ENCODE assay signal across 29 cellular contexts in the genomic region with DNA sequence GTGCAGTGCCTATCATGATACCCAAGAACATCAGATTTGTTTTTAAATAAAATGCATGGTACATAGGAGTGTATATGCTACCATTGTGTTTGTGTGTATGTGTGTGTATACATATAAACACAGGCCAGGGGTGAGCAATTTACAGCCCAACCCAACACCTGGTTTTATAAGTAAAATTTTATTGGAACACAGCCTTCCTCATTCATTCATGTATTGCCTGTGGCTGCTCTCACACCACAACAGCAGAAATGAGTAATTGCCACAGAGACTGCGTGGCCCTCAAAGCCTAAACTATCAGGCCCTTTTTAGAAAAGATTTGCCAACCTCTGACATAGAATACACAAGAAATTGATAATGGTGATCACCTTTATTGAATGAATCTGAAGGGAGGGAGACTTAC.
"Had no signal": no experiment of that assay in that cellular context is flagged by ENCODE, and none has a peak within 500 bp of the region (broad histone marks: within the 10 kb centered on the region; RNA-seq: fewer than 3 reads in every experiment).

No MANE protein-coding gene starts in this region.

- ATAC-seq: esophagus mucosa, gastrocnemius medialis, left lobe of liver, mucosa of descending colon, pancreas, sciatic nerve had no signal

- H3K27ac ChIP-seq: colonic mucosa, epithelial cell of prostate, gastrocnemius medialis, neutrophil, pancreas, right atrium auricular region, thoracic aorta, tibial nerve, upper lobe of left lung had no signal

- H3K4me1 Mint-ChIP-seq: naive B cell had no signal

- H3K4me1 ChIP-seq: colonic mucosa, gastrocnemius medialis, right atrium auricular region, upper lobe of left lung had no signal

- DNase-seq: colonic mucosa; effector CD8-positive, alpha-beta T cell; endodermal cell; foreskin fibroblast; gastrocnemius medialis; head of caudate nucleus; mesenchymal stem cell; mucosa of descending colon; naive B cell; pancreas; stimulated activated CD4-positive, alpha-beta T cell treated with anti-CD3 and anti-CD28 coated beads, Interleukin-12 subunit alpha, Interleukin-12 subunit beta, amount 100 ng/mL, for 4 hours; stimulated activated CD4-positive, alpha-beta T cell treated with anti-CD3 and anti-CD28 coated beads, Interleukin-1b, Interleukin-23, amount 100 ng/mL, for 48 hours; stimulated activated CD4-positive, alpha-beta T cell treated with anti-CD3 and anti-CD28 coated beads, Interleukin-4, amount 100 ng/mL, for 1 hour; stimulated activated CD8-positive, alpha-beta memory T cell treated with anti-CD3 and anti-CD28 coated beads, Interleukin-4, amount 100 ng/mL, for 48 hours; stimulated activated naive CD4-positive, alpha-beta T cell treated with Interleukin-2 at 50 U/mL for 16 hours; upper lobe of left lung had no signal

- H3K27me3 ChIP-seq: colonic mucosa, gastrocnemius medialis, neutrophil, pancreas, right atrium auricular region, tibial nerve, upper lobe of left lung had no signal

- H3K9me3 ChIP-seq: colonic mucosa, gastrocnemius medialis, mucosa of descending colon, neutrophil, pancreas, right atrium auricular region, thoracic aorta, tibial nerve, upper lobe of left lung had no signal

- H3K36me3 Mint-ChIP-seq: naive B cell had no signal

- H3K4me3 Mint-ChIP-seq: dendritic cell treated with granulocyte-macrophage colony-stimulating factor and Interleukin-4, amounts not matched to agents 40 ng/mL and 50 ng/mL, for 4 days; endodermal cell; mesothelial cell of epicardium; naive B cell; natural killer cell treated with Interleukin-12 subunit alpha and Interleukin-12 subunit beta and Interleukin-15 and Interleukin-18, amount 100 ng/mL, for 72 hours; neural crest cell had no signal

- H3K27me3 Mint-ChIP-seq: dendritic cell treated with granulocyte-macrophage colony-stimulating factor and Interleukin-4, amounts not matched to agents 40 ng/mL and 50 ng/mL, for 4 days; naive B cell; natural killer cell treated with Interleukin-12 subunit alpha and Interleukin-12 subunit beta and Interleukin-15 and Interleukin-18, amount 100 ng/mL, for 72 hours had no signal

- H3K27ac Mint-ChIP-seq: dendritic cell treated with granulocyte-macrophage colony-stimulating factor and Interleukin-4, amounts not matched to agents 40 ng/mL and 50 ng/mL, for 4 days; endodermal cell; mesothelial cell of epicardium; naive B cell; natural killer cell treated with Interleukin-12 subunit alpha and Interleukin-12 subunit beta and Interleukin-15 and Interleukin-18, amount 100 ng/mL, for 72 hours had no signal

- H3K4me2 ChIP-seq: smooth muscle cell had no signal
